Comparison of ENCODE assay signal across 13 cellular contexts in genomic region chr4:106032851-106033286, GRCh38.
DNase-seq lines count a peak whose midpoint lies in the region; ATAC-seq and TF ChIP-seq lines count a peak whose summit lies in the region.
"Had no signal": no experiment of that assay in that cellular context is flagged by ENCODE, and none has a peak within 500 bp of the region (broad histone marks: within the 10 kb centered on the region; RNA-seq: fewer than 3 reads in every experiment).

No MANE protein-coding gene starts in this region.

- no peak overlapping the region for H4K8ac ChIP-seq in mesenchymal stem cell (ENCODE audit: low read length)

- no peaks in the 10 kb centered on the region for H3K27me3 Mint-ChIP-seq in Calu3 (ENCODE audit: unreplicated experiment)

- no peak overlapping the region for H2BK5ac ChIP-seq in mesenchymal stem cell (ENCODE audit: low read depth, low read length, poor library complexity, severe bottlenecking)

- no peak overlapping the region for H3K4me3 Mint-ChIP-seq in Calu3 (ENCODE audit: low read depth, unreplicated experiment)
- H3K4me3 Mint-ChIP-seq: activated CD4-positive, alpha-beta memory T cell treated with anti-CD3 and anti-CD28 coated beads for 36 hours had no signal

- CTCF ChIA-PET in Calu3 (lab: Charles Lee), result no interaction called here

- no peak overlapping the region for H3K4ac ChIP-seq in mesenchymal stem cell (ENCODE audit: low read depth in 1 of 2, low read length in 2 of 2)

- no peaks in the 10 kb centered on the region for H3K36me3 ChIP-seq in mesenchymal stem cell (ENCODE audit: control insufficient read depth in 1 of 2, insufficient read depth in 2 of 2, low read depth in 1 of 2, low read length in 2 of 2)

- no peak overlapping the region for H3K27ac ChIP-seq in mesenchymal stem cell (ENCODE audit: low read length, poor library complexity, severe bottlenecking)

- H3K14ac ChIP-seq in mesenchymal stem cell (ENCODE audit: low read length in 2 of 2), result no peak overlapping the region

- H2AK5ac ChIP-seq in mesenchymal stem cell (ENCODE audit: low read length, severe bottlenecking), result peak overlapping the region; percentile 80

- WGBS in mesenchymal stem cell, result 18% methylated on average over 1 of the region's 1 CpG

- H3K4me2 ChIP-seq in mesenchymal stem cell (ENCODE audit: low read length, poor library complexity, severe bottlenecking), result no peak overlapping the region

- H2BK12ac ChIP-seq in mesenchymal stem cell (ENCODE audit: low read length in 2 of 2), result peak overlapping the region in 1 of 2 experiments; percentile 63

- no peaks in the 10 kb centered on the region for H3K79me1 ChIP-seq in mesenchymal stem cell (replicated peaks; ENCODE audit: low read length, poor library complexity, severe bottlenecking)

- H3K27ac Mint-ChIP-seq in Calu3 (ENCODE audit: unreplicated experiment), result no peak overlapping the region
- H3K27ac Mint-ChIP-seq: activated CD4-positive, alpha-beta memory T cell treated with anti-CD3 and anti-CD28 coated beads for 36 hours had no signal

- no peak overlapping the region for H3K18ac ChIP-seq in mesenchymal stem cell (ENCODE audit: low read depth in 1 of 2, low read length in 2 of 2)

- peaks cover 3% of the 10 kb centered on the region for H3K9me3 Mint-ChIP-seq in Calu3 (ENCODE audit: low read depth, unreplicated experiment)

- H3K36me3 Mint-ChIP-seq in Calu3 (ENCODE audit: insufficient read depth, unreplicated experiment), result no peaks in the 10 kb centered on the region

- H2AFZ ChIP-seq in mesenchymal stem cell (ENCODE audit: low read depth, low read length), result no peak overlapping the region

- H2BK120ac ChIP-seq in mesenchymal stem cell (ENCODE audit: low read depth, low read length), result no peak overlapping the region

- intact Hi-C loops in Calu3 (cut with micrococcal nuclease; ENCODE audit: unreplicated experiment), result no loop called here

- no peaks in the 10 kb centered on the region for H3K27me3 ChIP-seq in mesenchymal stem cell (ENCODE audit: control insufficient read depth in 1 of 2, insufficient read depth in 1 of 2, low read length in 2 of 2)

- H3K9me3 ChIP-seq in mesenchymal stem cell (ENCODE audit: control insufficient read depth, low read length), result peaks cover 14% of the 10 kb centered on the region

- no peak for ATAC-seq in HG03460 (IDR thresholded peaks at IDR 0.05; ENCODE audit: unreplicated experiment)

- no peak overlapping the region for H3K23ac ChIP-seq in mesenchymal stem cell (ENCODE audit: low read length in 2 of 2)

- no peak overlapping the region for H2BK15ac ChIP-seq in mesenchymal stem cell (ENCODE audit: low read depth, poor library complexity, severe bottlenecking)

- no peak overlapping the region for H4K91ac ChIP-seq in mesenchymal stem cell (ENCODE audit: low read length)

- TF ChIP-seq CTCF in Calu3 (IDR thresholded peaks at IDR 0.05; ENCODE audit: unreplicated experiment) (no peak), cardiac fibroblast (IDR thresholded peaks at IDR 0.05; ENCODE audit: low read depth, low read length) (no peak)

- BruUV-seq in Calu3 (replicated peaks; lab: Mats Ljungman, UMichigan), result no TSS peak

- peaks cover 6% of the 10 kb centered on the region for H3K4me1 ChIP-seq in mesenchymal stem cell (ENCODE audit: control insufficient read depth, insufficient read depth, low read depth, low read length)

- H3K4me3 ChIP-seq in cardiac fibroblast (replicated peaks in 1 of 2; ENCODE audit: low read depth in 2 of 2, low read length in 2 of 2) (no peak overlapping the region), mesenchymal stem cell (ENCODE audit: insufficient read depth in 1 of 2, low read depth in 1 of 2, low read length in 2 of 2) (no peak overlapping the region)

- DNase-seq in Calu3, result peak; percentile 1
- peak; percentile 23 for DNase-seq in HT-29 (ENCODE audit: low spot score)
- peak; percentile 51 to 52 for DNase-seq in cardiac fibroblast (ENCODE audit: low read depth in 2 of 2)
- peak; percentile 75 for DNase-seq in mesenchymal stem cell
- no peak for DNase-seq in NCI-H1417 treated with DMSO at 0.1 percent for 48 hours (lab: John Stamatoyannopoulos, UW)
- DNase-seq in activated effector memory CD4-positive, alpha-beta T cell treated with anti-CD3 and anti-CD28 coated beads, Interleukin-2, amount 50 U/mL, for 16 hours, result no peak
- no peak for DNase-seq in NCI-H1694 (lab: John Stamatoyannopoulos, UW)
- DNase-seq: activated CD4-positive, alpha-beta memory T cell treated with anti-CD3 and anti-CD28 coated beads for 36 hours; amniotic stem cell; dermis blood vessel endothelial cell; NK-92 treated with Interleukin-12 subunit alpha and Interleukin-12 subunit beta, amount 100 ng/mL, for 24 hours; SHP77 treated with DMSO at 0.1 percent for 48 hours had no signal

- H3K9ac ChIP-seq in mesenchymal stem cell (ENCODE audit: low read length), result no peak overlapping the region

- H3K4me1 Mint-ChIP-seq in Calu3 (ENCODE audit: low read depth, unreplicated experiment), result peaks cover 29% of the 10 kb centered on the region

Comparison
In these comparisons a context has a peak if more than half of its experiments do, and no peak if none do; other contexts are left out.
1. DNase-seq: peak in Calu3 (single experiment), HT-29 (single experiment), cardiac fibroblast (2 of 2) and mesenchymal stem cell (single experiment); none in NCI-H1417 treated with DMSO at 0.1 percent for 48 hours (single experiment), activated effector memory CD4-positive, alpha-beta T cell treated with anti-CD3 and anti-CD28 coated beads, Interleukin-2, amount 50 U/mL, for 16 hours (single experiment) and NCI-H1694 (single experiment).